In genomic region chr3:142509079-142509478, GRCh38 we compare ENCODE assay signal across 24 cellular contexts.
A peak's percentile ranks its signal among the peaks of the same experiment; 100 is the strongest.
DNase-seq lines count a peak whose midpoint lies in the region; ATAC-seq and TF ChIP-seq lines count a peak whose summit lies in the region.
"Had no signal": no experiment of that assay in that cellular context is flagged by ENCODE, and none has a peak within 500 bp of the region (broad histone marks: within the 10 kb centered on the region; RNA-seq: fewer than 3 reads in every experiment).

No MANE protein-coding gene starts in this region.

- H3F3A ChIP-seq in MM.1S (ENCODE audit: insufficient read depth, low read length): no peaks in the 10 kb centered on the region

- H3K27me3 ChIP-seq in CD8-positive, alpha-beta memory T cell (ENCODE audit: insufficient read depth, low read length, poor library complexity, severe bottlenecking): no peaks in the 10 kb centered on the region
- H3K27me3 ChIP-seq in MM.1S (replicated peaks; ENCODE audit: insufficient read depth, low read length): no peaks in the 10 kb centered on the region
- H3K27me3 ChIP-seq: brain microvascular endothelial cell, neural progenitor cell, SJCRH30 had no signal

- H3K9ac ChIP-seq in MM.1S (ENCODE audit: low read length): no peak overlapping the region
- H3K9ac ChIP-seq: neural progenitor cell had no signal

- H3K36me3 Mint-ChIP-seq in CD8-positive, alpha-beta memory T cell: peaks cover 0 to 44% (median 24%) of the 10 kb centered on the region in 3 donors
- peaks cover 33% of the 10 kb centered on the region for H3K36me3 Mint-ChIP-seq in T-cell
- H3K36me3 Mint-ChIP-seq in activated naive CD4-positive, alpha-beta T cell treated with anti-CD3 and anti-CD28 coated beads, Interleukin-2, amount 50 U/mL, for 72 hours: peaks cover 14 to 24% of the 10 kb centered on the region in 2 donors
- H3K36me3 Mint-ChIP-seq in naive thymus-derived CD8-positive, alpha-beta T cell: peaks cover 7 to 51% (median 27%) of the 10 kb centered on the region in 3 donors

- peak overlapping the region; percentile 88 to 97 (median 94) for H3K4me3 Mint-ChIP-seq in CD8-positive, alpha-beta memory T cell
- H3K4me3 Mint-ChIP-seq in T-cell: peak overlapping the region; percentile 79 to 85 (median 82)
- H3K4me3 Mint-ChIP-seq in naive thymus-derived CD8-positive, alpha-beta T cell: peak overlapping the region; percentile 81 to 94 (median 86)
- H3K4me3 Mint-ChIP-seq: neural progenitor cell had no signal

- no peaks in the 10 kb centered on the region for H3K9me3 Mint-ChIP-seq in CD8-positive, alpha-beta memory T cell
- no peaks in the 10 kb centered on the region for H3K9me3 Mint-ChIP-seq in T-cell
- H3K9me3 Mint-ChIP-seq in activated naive CD4-positive, alpha-beta T cell treated with anti-CD3 and anti-CD28 coated beads, Interleukin-2, amount 50 U/mL, for 72 hours: no peaks in the 10 kb centered on the region
- no peaks in the 10 kb centered on the region for H3K9me3 Mint-ChIP-seq in naive thymus-derived CD8-positive, alpha-beta T cell
- H3K9me3 Mint-ChIP-seq: neural progenitor cell had no signal

- peaks cover 8% of the 10 kb centered on the region for H3K4me1 ChIP-seq in CD8-positive, alpha-beta memory T cell (ENCODE audit: insufficient read depth, low read length)
- H3K4me1 ChIP-seq in MM.1S (ENCODE audit: low read length): no peaks in the 10 kb centered on the region
- H3K4me1 ChIP-seq: neural progenitor cell, psoas muscle, SJCRH30 had no signal

- peak in 1 of 4 experiments; percentile 66 for ATAC-seq in T-cell (replicated peaks in 1 of 4)
- peak in 1 of 2 donors; percentile 40 for ATAC-seq in activated naive CD4-positive, alpha-beta T cell treated with anti-CD3 and anti-CD28 coated beads, Interleukin-2, amount 50 U/mL, for 72 hours
- peak; percentile 37 to 65 for ATAC-seq in naive thymus-derived CD8-positive, alpha-beta T cell
- ATAC-seq: K562, left lobe of liver, Panc1, psoas muscle had no signal

- H3K27ac ChIP-seq in CD8-positive, alpha-beta memory T cell (ENCODE audit: low read depth, low read length): no peak overlapping the region
- no peak overlapping the region for H3K27ac ChIP-seq in MM.1S (ENCODE audit: low read length)
- H3K27ac ChIP-seq: brain microvascular endothelial cell, coronary artery, neural progenitor cell, psoas muscle, SJCRH30, WERI-Rb-1 had no signal

- peaks cover 3% of the 10 kb centered on the region for H3K36me3 ChIP-seq in CD8-positive, alpha-beta memory T cell (ENCODE audit: insufficient read depth, low read length)
- peaks cover 3% of the 10 kb centered on the region; the same call in 1 of the 2 replicates for H3K36me3 ChIP-seq in MM.1S (replicated peaks; ENCODE audit: insufficient read depth, low read length)
- H3K36me3 ChIP-seq: neural progenitor cell had no signal

- no peak for DNase-seq in CD8-positive, alpha-beta memory T cell
- DNase-seq in T-cell (peak in 4 of 34 experiments; percentile 1 to 13 (median 6)), NCI-H128 (lab: John Stamatoyannopoulos, UW; ENCODE audit: unreplicated experiment) (no peak), NCI-H226 (no peak), MM.1S (no peak)
- DNase-seq in activated naive CD4-positive, alpha-beta T cell treated with anti-CD3 and anti-CD28 coated beads, Interleukin-2, amount 50 U/mL, for 72 hours (ENCODE audit: low spot score in 2 of 2): no peak
- peak in 1 of 10 donors; percentile 0 for DNase-seq in naive thymus-derived CD8-positive, alpha-beta T cell
- DNase-seq: brain microvascular endothelial cell, COR-L47, DMS79 treated with DMSO at 0.1 percent for 48 hours, glutamatergic neuron, midbrain, MV-4-11, NCI-H187 treated with DMSO at 0.1 percent for 48 hours, NCI-H345, psoas muscle, SJCRH30, trophoblast cell, WERI-Rb-1 had no signal

- H3K4me3 ChIP-seq in CD8-positive, alpha-beta memory T cell (ENCODE audit: low read length): no peak overlapping the region
- H3K4me3 ChIP-seq in MM.1S (ENCODE audit: low read length): no peak overlapping the region
- H3K4me3 ChIP-seq: coronary artery, K562, neural progenitor cell, psoas muscle, SJCRH30 had no signal

- H3K4me2 ChIP-seq in MM.1S (ENCODE audit: low read depth, low read length): no peak overlapping the region
- H3K4me2 ChIP-seq: neural progenitor cell had no signal

- H4K20me1 ChIP-seq in MM.1S (ENCODE audit: insufficient read depth, low read length): no peaks in the 10 kb centered on the region

- no peaks in the 10 kb centered on the region for H3K9me3 ChIP-seq in CD8-positive, alpha-beta memory T cell (ENCODE audit: low read length)
- no peaks in the 10 kb centered on the region for H3K9me3 ChIP-seq in MM.1S (replicated peaks; ENCODE audit: insufficient read depth, low read length)
- H3K9me3 ChIP-seq: psoas muscle, SJCRH30 had no signal

- no peak overlapping the region for H2AFZ ChIP-seq in MM.1S (ENCODE audit: low read length)
- H2AFZ ChIP-seq: neural progenitor cell had no signal

- CTCF ChIA-PET in CD8-positive, alpha-beta memory T cell (lab: Charles Lee): interaction anchor here (0.6 kb wide), 1 partner anchor 79 kb away, joined by 3 read pairs; no protein-coding TSS in a partner anchor
- CTCF ChIA-PET in T-cell (lab: Charles Lee): interaction anchor here in 1 of 2 donors (0.6 kb wide), 1 partner anchor 36 kb away, joined by 3 read pairs; no protein-coding TSS in a partner anchor

- peaks cover 10 to 35% (median 23%) of the 10 kb centered on the region in 3 donors for H3K4me1 Mint-ChIP-seq in CD8-positive, alpha-beta memory T cell
- peaks cover 4 to 11% (median 11%) of the 10 kb centered on the region in 3 donors for H3K4me1 Mint-ChIP-seq in T-cell
- H3K4me1 Mint-ChIP-seq in naive thymus-derived CD8-positive, alpha-beta T cell: peaks cover 0 to 16% (median 7%) of the 10 kb centered on the region in 4 donors
- H3K4me1 Mint-ChIP-seq: neural progenitor cell had no signal

- H3K27me3 Mint-ChIP-seq in CD8-positive, alpha-beta memory T cell: no peaks in the 10 kb centered on the region
- H3K27me3 Mint-ChIP-seq in T-cell: no peaks in the 10 kb centered on the region
- no peaks in the 10 kb centered on the region for H3K27me3 Mint-ChIP-seq in naive thymus-derived CD8-positive, alpha-beta T cell

- H3K27ac Mint-ChIP-seq in CD8-positive, alpha-beta memory T cell: peak overlapping the region; percentile 91 to 97 (median 96)
- peak overlapping the region; percentile 85 to 91 for H3K27ac Mint-ChIP-seq in T-cell
- H3K27ac Mint-ChIP-seq in activated naive CD4-positive, alpha-beta T cell treated with anti-CD3 and anti-CD28 coated beads, Interleukin-2, amount 50 U/mL, for 72 hours: peak overlapping the region; percentile 69 to 80
- peak overlapping the region; percentile 83 to 97 (median 94) for H3K27ac Mint-ChIP-seq in naive thymus-derived CD8-positive, alpha-beta T cell
- H3K27ac Mint-ChIP-seq: neural progenitor cell had no signal

- TF ChIP-seq CTCF in MM.1S (IDR thresholded peaks at IDR 0.05; ENCODE audit: low read length): no peak

- H3K9me2 ChIP-seq in MM.1S (replicated peaks; ENCODE audit: insufficient read depth, low read length): no peaks in the 10 kb centered on the region

- POLR2A ChIA-PET in CD8-positive, alpha-beta memory T cell (lab: Charles Lee): interaction anchor here (2.3 kb wide), 1 partner anchor 70 kb away, joined by 8 read pairs; the partner anchor contains the start of gene ATR
- POLR2A ChIA-PET in T-cell (lab: Charles Lee): interaction anchor here (0.6 to 1.3 kb wide), 3 partner anchors 58 to 787 kb away, joined by 3 to 4 read pairs (median 3); no protein-coding TSS in a partner anchor
- POLR2A ChIA-PET in naive thymus-derived CD8-positive, alpha-beta T cell (lab: Charles Lee): interaction anchor here (0.6 to 1.9 kb wide), 5 partner anchors 8 to 1194 kb away, joined by 3 to 14 read pairs (median 4); partner anchors contain the start of gene ATR

- H3K79me2 ChIP-seq in MM.1S (ENCODE audit: low read length): no peaks in the 10 kb centered on the region
